In genomic region chr12:51028126-51028810, GRCh38 we compare ENCODE assay signal across 9 cellular contexts. TPM values are rescaled to one million over a fixed set of nuclear protein-coding genes. Genes with fewer than 3 reads are reported as not detected.
DNase-seq lines count a peak whose midpoint lies in the region; ATAC-seq and TF ChIP-seq lines count a peak whose summit lies in the region.
"Had no signal": no experiment of that assay in that cellular context is flagged by ENCODE, and none has a peak within 500 bp of the region (broad histone marks: within the 10 kb centered on the region; RNA-seq: fewer than 3 reads in every experiment).

No MANE protein-coding gene starts in this region.

- CTCF ChIA-PET in Caco-2 (lab: Charles Lee), result interaction anchor here (0.5 to 3.8 kb wide), 17 partner anchors 9 to 313 kb away, joined by 3 to 67 read pairs (median 4); partner anchors contain the start of genes ATF1 and POU6F1
- CTCF ChIA-PET in HEK293T (lab: Yijun Ruan, JAX), result interaction anchor here (0.5 to 1.6 kb wide), 9 partner anchors 41 to 313 kb away, joined by 3 to 7 read pairs (median 3); a partner anchor contains a TSS

- POLR2A ChIA-PET in Caco-2 (lab: Charles Lee) (interaction anchor here (0.5 to 1.9 kb wide), 12 partner anchors 18 to 241 kb away, joined by 3 to 11 read pairs (median 3); partner anchors contain the start of genes CSRNP2, DAZAP2 and LETMD1), HEK293T (lab: Yijun Ruan, JAX) (interaction anchor here (0.6 to 1.7 kb wide), 4 partner anchors 42 to 264 kb away, joined by 3 to 8 read pairs (median 3); a partner anchor contains a TSS)

- peak; percentile 83 to 84 for DNase-seq in Caco-2
- DNase-seq in HEK293T (ENCODE audit: extremely low spot score), result peak; percentile 40
- peak; percentile 66 to 82 for DNase-seq in NOMO-1 (lab: John Stamatoyannopoulos, UW; ENCODE audit: unreplicated experiment in 2 of 2)
- peak; percentile 75 for DNase-seq in medulla oblongata (ENCODE audit: extremely low spot score)
- no peak for DNase-seq in epidermal melanocyte (ENCODE audit: insufficient read length, low spot score)
- DNase-seq in NCI-H2081 treated with DMSO at 0.1 percent for 48 hours (lab: John Stamatoyannopoulos, UW), result no peak

- no peaks in the 10 kb centered on the region for H3K9me3 ChIP-seq in Caco-2

- TF ChIP-seq CTCF in Caco-2 (IDR thresholded peaks at IDR 0.05; ENCODE audit: insufficient read depth in 1 of 2, low read depth in 1 of 2, low read length in 1 of 2, severe bottlenecking in 1 of 2, unreplicated experiment in 1 of 2) (peak; percentile 53 to 72), brain (conservative IDR thresholded peaks at IDR 0.05) (peak; percentile 36 to 52)

- H3K36me3 Mint-ChIP-seq in Caco-2 (ENCODE audit: insufficient read depth, unreplicated experiment), result peaks cover 18% of the 10 kb centered on the region
- H3K36me3 Mint-ChIP-seq in brain, result no peaks in the 10 kb centered on the region
- H3K36me3 Mint-ChIP-seq: T-cell had no signal

- intact Hi-C loops in Caco-2 (cut with micrococcal nuclease; ENCODE audit: unreplicated experiment), result loop anchor here (1.0 to 2.0 kb wide), 5 partner anchors 23 to 263 kb away; partner anchors contain the start of gene HIGD1C

- H3K27me3 Mint-ChIP-seq in Caco-2 (ENCODE audit: insufficient read depth, unreplicated experiment) (no peaks in the 10 kb centered on the region), brain (peaks cover 5% of the 10 kb centered on the region)
- H3K27me3 Mint-ChIP-seq: T-cell had no signal

- ATAC-seq in HG02588 (IDR thresholded peaks at IDR 0.05; ENCODE audit: unreplicated experiment), result no peak
- ATAC-seq: T-cell had no signal

- H3K9me3 Mint-ChIP-seq in Caco-2 (ENCODE audit: unreplicated experiment), result no peaks in the 10 kb centered on the region
- H3K9me3 Mint-ChIP-seq in brain, result no peaks in the 10 kb centered on the region
- H3K9me3 Mint-ChIP-seq: T-cell had no signal

- H3K4me1 ChIP-seq in Caco-2, result peaks cover 32% of the 10 kb centered on the region

- H3K27ac Mint-ChIP-seq in Caco-2 (ENCODE audit: unreplicated experiment) (peak overlapping the region; percentile 46), brain (peak overlapping the region in 4 of 5 experiments; percentile 17 to 85 (median 43))

- peak overlapping the region; percentile 86 for H3K4me3 ChIP-seq in Caco-2 (ENCODE audit: low read depth, low read length)

- H3K27me3 ChIP-seq in Caco-2 (replicated peaks; ENCODE audit: control insufficient read depth, insufficient read depth, low read length), result no peaks in the 10 kb centered on the region

- H3K4me3 Mint-ChIP-seq in Caco-2 (ENCODE audit: unreplicated experiment) (peak overlapping the region; percentile 82), brain (peak overlapping the region; percentile 31 to 82 (median 64))

- no TSS peak for BruUV-seq in Caco-2 (replicated peaks; lab: Mats Ljungman, UMichigan)

- H3K4me1 Mint-ChIP-seq in Caco-2 (ENCODE audit: low read depth, unreplicated experiment), result peaks cover 30% of the 10 kb centered on the region
- peaks cover 40% of the 10 kb centered on the region for H3K4me1 Mint-ChIP-seq in brain

- H3K36me3 ChIP-seq in Caco-2 (ENCODE audit: control insufficient read depth, insufficient read depth, low read length), result no peaks in the 10 kb centered on the region

TF ChIP-seq in HEK293T, 16 proteins besides CTCF, POLR2A, EP300 and RAD21:
- TF ChIP-seq HDGF (IDR thresholded peaks at IDR 0.05; ENCODE audit: borderline replicate concordance), result no peak
- no peak for TF ChIP-seq BHLHE40 (IDR thresholded peaks at IDR 0.05; ENCODE audit: borderline replicate concordance)
- TF ChIP-seq SUZ12 (IDR thresholded peaks at IDR 0.05), result no peak
- no peak for TF ChIP-seq TARDBP (IDR thresholded peaks at IDR 0.05)
- TF ChIP-seq NFRKB (IDR thresholded peaks at IDR 0.05), result no peak
- TF ChIP-seq FOXA1 (IDR thresholded peaks at IDR 0.05), result no peak
- TF ChIP-seq FOXM1 (IDR thresholded peaks at IDR 0.05; ENCODE audit: borderline replicate concordance), result no peak
- no peak for TF ChIP-seq L3MBTL2 (conservative IDR thresholded peaks at IDR 0.05)
- TF ChIP-seq PKNOX1 (IDR thresholded peaks at IDR 0.05), result no peak
- TF ChIP-seq FOXK2 (IDR thresholded peaks at IDR 0.05), result no peak
- TF ChIP-seq LEF1 (IDR thresholded peaks at IDR 0.05; ENCODE audit: borderline replicate concordance), result no peak
- no peak for TF ChIP-seq ZNF384 (IDR thresholded peaks at IDR 0.05)
- TF ChIP-seq CTBP1 (IDR thresholded peaks at IDR 0.05; ENCODE audit: borderline replicate concordance), result no peak
- TF ChIP-seq ELF4 (IDR thresholded peaks at IDR 0.05), result no peak
- no peak for TF ChIP-seq ARNT (IDR thresholded peaks at IDR 0.05)
- no peak for TF ChIP-seq SP1 (IDR thresholded peaks at IDR 0.05)
TF ChIP-seq in HEK293T: peak in this region for 0.

RNA-seq across cellular contexts. Expression of gene SLC11A2, which starts 2.1 kb away (rescaled TPM):
- total RNA-seq in Caco-2 (2022), result 97.2 and 115 TPM in 2 replicates
- polyA plus RNA-seq in brain (ENCODE audit: insufficient read depth, low read depth, low replicate concordance), result 18.2 TPM

RNA-seq across cellular contexts. Expression of gene LETMD1, which starts 19.9 kb away (rescaled TPM):
- total RNA-seq in Caco-2 (2022), result 90.6 and 95.6 TPM in 2 replicates
- 64.6 TPM for polyA plus RNA-seq in brain (ENCODE audit: insufficient read depth, low read depth, low replicate concordance)

RNA-seq across cellular contexts. Expression of gene CSRNP2, which starts 55.1 kb away (rescaled TPM):
- 39.7 and 44.0 TPM in 2 replicates for total RNA-seq in Caco-2 (2022)
- polyA plus RNA-seq in brain (ENCODE audit: insufficient read depth, low read depth, low replicate concordance), result 25.4 TPM

Comparison
In these comparisons a context has a peak if more than half of its experiments do, and no peak if none do; other contexts are left out.
1. DNase-seq: peak in Caco-2 (2 of 2), HEK293T (single experiment), NOMO-1 (2 of 2) and medulla oblongata (single experiment); none in epidermal melanocyte (single experiment) and NCI-H2081 treated with DMSO at 0.1 percent for 48 hours (single experiment).